Comparison of ENCODE assay signal across 15 cellular contexts in genomic region chr14:95340201-95340697, GRCh38. TPM values are rescaled to one million over a fixed set of nuclear protein-coding genes. Genes with fewer than 3 reads are reported as not detected.
DNase-seq lines count a peak whose midpoint lies in the region; ATAC-seq and TF ChIP-seq lines count a peak whose summit lies in the region.
"Had no signal": no experiment of that assay in that cellular context is flagged by ENCODE, and none has a peak within 500 bp of the region (broad histone marks: within the 10 kb centered on the region; RNA-seq: fewer than 3 reads in every experiment).

No MANE protein-coding gene starts in this region.

- H3K27me3 Mint-ChIP-seq in MCF 10A (ENCODE audit: insufficient read depth, unreplicated experiment) (peaks cover 11% of the 10 kb centered on the region), mesothelial cell of epicardium (ENCODE audit: low read depth) (peaks cover 7% of the 10 kb centered on the region)

- no peaks in the 10 kb centered on the region for H3K9me3 ChIP-seq in transverse colon
- H3K9me3 ChIP-seq: spleen had no signal

- TF ChIP-seq POLR2A in transverse colon (IDR thresholded peaks at IDR 0.05) = no peak

- no peaks in the 10 kb centered on the region for H3K27me3 ChIP-seq in transverse colon

- no peaks in the 10 kb centered on the region for H3K36me3 Mint-ChIP-seq in MCF 10A (ENCODE audit: insufficient read depth, unreplicated experiment)
- no peaks in the 10 kb centered on the region for H3K36me3 Mint-ChIP-seq in mesothelial cell of epicardium
- H3K36me3 Mint-ChIP-seq: activated naive CD4-positive, alpha-beta T cell treated with anti-CD3 and anti-CD28 coated beads, Interleukin-2, amount 50 U/mL, for 72 hours had no signal

- H3K27ac Mint-ChIP-seq in MCF 10A (ENCODE audit: low read depth, unreplicated experiment) (peak overlapping the region; percentile 21), mesothelial cell of epicardium (no peak overlapping the region)
- H3K27ac Mint-ChIP-seq: activated naive CD4-positive, alpha-beta T cell treated with anti-CD3 and anti-CD28 coated beads, Interleukin-2, amount 50 U/mL, for 72 hours had no signal

- H3K9me3 Mint-ChIP-seq in MCF 10A (ENCODE audit: unreplicated experiment) (peaks cover 11% of the 10 kb centered on the region), mesothelial cell of epicardium (peaks cover 6% of the 10 kb centered on the region)
- H3K9me3 Mint-ChIP-seq: neural crest cell had no signal

- TF ChIP-seq EP300 in transverse colon (IDR thresholded peaks at IDR 0.05; ENCODE audit: low read depth) = no peak

- no peaks in the 10 kb centered on the region for H3K36me3 ChIP-seq in transverse colon
- H3K36me3 ChIP-seq: spleen had no signal

- in situ Hi-C loops in transverse colon (cut with MboI; ENCODE audit: low pct_ligation_motif_present in 1 of 4, low pct_unique_long_range_greater_than_20kb in 1 of 4, low sequenced_read_pairs in 3 of 4) = no loop called here

- intact Hi-C loops in MCF 10A (cut with micrococcal nuclease) (no loop called here), left colon (cut with DNase I, micrococcal nuclease) (no loop called here), transverse colon (cut with DNase I; ENCODE audit: low total_unique reads) (no loop called here)

- BruUV-seq in MCF 10A (replicated peaks; lab: Mats Ljungman, UMichigan) = no TSS peak

- H3K4me3 ChIP-seq in transverse colon = no peak overlapping the region
- H3K4me3 ChIP-seq: K562, spleen had no signal

- DNase-seq in NCI-H748 (lab: John Stamatoyannopoulos, UW; ENCODE audit: unreplicated experiment) = peak; percentile 30
- DNase-seq in NCI-H748 treated with DMSO at 0.1 percent for 48 hours (lab: John Stamatoyannopoulos, UW) = no peak
- peak; percentile 64 for DNase-seq in MCF 10A (ENCODE audit: unreplicated experiment)
- peak; percentile 89 to 96 for DNase-seq in left colon
- DNase-seq in transverse colon = peak; percentile 93
- no peak for DNase-seq in mesothelial cell of epicardium (ENCODE audit: low spot score in 2 of 2, unreplicated experiment in 2 of 2)
- no peak for DNase-seq in stimulated activated CD4-positive, alpha-beta T cell treated with anti-CD3 and anti-CD28 coated beads, Interleukin-12 subunit alpha, Interleukin-12 subunit beta, amount 100 ng/mL, for 4 hours
- DNase-seq in cerebellar nuclear complex (lab: John Stamatoyannopoulos, UW) = no peak
- DNase-seq: COR-L47, NCI-H1694, SHP77, spleen had no signal

- H3K4me1 Mint-ChIP-seq in MCF 10A (ENCODE audit: insufficient read depth, unreplicated experiment) = peaks cover 8% of the 10 kb centered on the region
- H3K4me1 Mint-ChIP-seq in mesothelial cell of epicardium = peaks cover 2% of the 10 kb centered on the region
- H3K4me1 Mint-ChIP-seq: neural crest cell had no signal

- no peak for TF ChIP-seq CTCF in MCF 10A (IDR thresholded peaks at IDR 0.05; ENCODE audit: unreplicated experiment)
- no peak for TF ChIP-seq CTCF in transverse colon (IDR thresholded peaks at IDR 0.05)
- TF ChIP-seq CTCF in mesothelial cell of epicardium (IDR thresholded peaks at IDR 0.05; ENCODE audit: unreplicated experiment) = no peak

- H3K4me3 Mint-ChIP-seq in MCF 10A (ENCODE audit: unreplicated experiment) (no peak overlapping the region), mesothelial cell of epicardium (no peak overlapping the region)
- H3K4me3 Mint-ChIP-seq: neural crest cell had no signal

- POLR2A ChIA-PET in MCF 10A (lab: Yijun Ruan, JAX) = interaction anchor here (0.8 to 1.7 kb wide), 3 partner anchors 12 to 304 kb away, joined by 4 to 9 read pairs (median 4); no protein-coding TSS in a partner anchor

- WGBS in transverse colon (ENCODE audit: low coverage in 1 of 2), 2 donors = 38 to 55% methylated on average over 2 to 8 of the region's 8 CpGs

- CTCF ChIA-PET in MCF 10A (lab: Yijun Ruan, JAX) = interaction anchor here (0.6 to 0.7 kb wide), 2 partner anchors 11 to 19 kb away, joined by 3 read pairs; no protein-coding TSS in a partner anchor

- H3K27ac ChIP-seq in transverse colon = peak overlapping the region; percentile 79 to 85 (median 84)
- H3K27ac ChIP-seq: spleen had no signal

- peaks cover 0 to 19% (median 2%) of the 10 kb centered on the region in 4 donors for H3K4me1 ChIP-seq in transverse colon
- H3K4me1 ChIP-seq: spleen had no signal

- ATAC-seq in left colon = peak; percentile 82
- ATAC-seq: activated naive CD4-positive, alpha-beta T cell treated with anti-CD3 and anti-CD28 coated beads, Interleukin-2, amount 50 U/mL, for 72 hours; K562 had no signal

RNA-seq across cellular contexts. Expression of gene CLMN, which starts 20.5 kb away (rescaled TPM):
- total RNA-seq in MCF 10A (2022) (15.7 and 17.9 TPM in 2 replicates), left colon (100 to 1,000 TPM; 125 to 135 TPM), transverse colon (100 to 1,000 TPM in 1 of 4 donors, 10 to 100 TPM in 3; 71.1 to 118 (median 90.1) TPM), mesothelial cell of epicardium (114 to 120 TPM (median 117 TPM) in 3 replicates)

Comparison
In these comparisons a context has a peak if more than half of its experiments do, and no peak if none do; other contexts are left out.
1. DNase-seq: peak in NCI-H748 (single experiment), MCF 10A (single experiment), left colon (2 of 2) and transverse colon (single experiment); none in NCI-H748 treated with DMSO at 0.1 percent for 48 hours (single experiment), mesothelial cell of epicardium (0 of 2), stimulated activated CD4-positive, alpha-beta T cell treated with anti-CD3 and anti-CD28 coated beads, Interleukin-12 subunit alpha, Interleukin-12 subunit beta, amount 100 ng/mL, for 4 hours (single experiment) and cerebellar nuclear complex (0 of 2).